ENCODE assay signal across 1 cellular context in genomic region chr2:9206991-9207640, GRCh38.
TF ChIP-seq lines count a peak whose summit lies in the region.

No MANE protein-coding gene starts in this region.

TF ChIP-seq in HepG2, 621 proteins besides CTCF, POLR2A, EP300 and RAD21 (continued from another document and continues in another):
- 0 out of 2 replicates have a peak, but pooled peaks have one; percentile 18 for TF ChIP-seq ZNF710 (CRISPR knock-in tag; IDR thresholded peaks at IDR 0.05; ENCODE audit: borderline replicate concordance)
- peak; percentile 75; the same call in 1 of the 2 replicates for TF ChIP-seq ZNF30 (CRISPR knock-in tag; IDR thresholded peaks at IDR 0.05)
- no peak for TF ChIP-seq CC2D1A (CRISPR knock-in tag; IDR thresholded peaks at IDR 0.05)
- 0 out of 2 replicates have a peak, but pooled peaks have one; percentile 27 for TF ChIP-seq ZNF580 (CRISPR knock-in tag; IDR thresholded peaks at IDR 0.05; ENCODE audit: borderline replicate concordance, low read depth)
- peak; percentile 7; the same call in 1 of the 2 replicates for TF ChIP-seq SAP130 (CRISPR knock-in tag; IDR thresholded peaks at IDR 0.05; ENCODE audit: low read depth)
- TF ChIP-seq XBP1 (CRISPR knock-in tag; IDR thresholded peaks at IDR 0.05), result no peak
- peak; percentile 46; the same call in 1 of the 2 replicates for TF ChIP-seq TAF1 (CRISPR knock-in tag; IDR thresholded peaks at IDR 0.05)
- peak; percentile 38; the same call in 1 of the 2 replicates for TF ChIP-seq KDM5A (IDR thresholded peaks at IDR 0.05; ENCODE audit: borderline replicate concordance, low read length)
- 0 out of 2 replicates have a peak, but pooled peaks have one; percentile 36 for TF ChIP-seq ZNF704 (CRISPR knock-in tag; IDR thresholded peaks at IDR 0.05; ENCODE audit: borderline replicate concordance)
- no peak for TF ChIP-seq ATF3 (CRISPR knock-in tag; IDR thresholded peaks at IDR 0.05)
- peak; percentile 41 for TF ChIP-seq BCL6 (CRISPR knock-in tag; IDR thresholded peaks at IDR 0.05)
- TF ChIP-seq DBP (CRISPR knock-in tag; IDR thresholded peaks at IDR 0.05; ENCODE audit: not compliant biosample characterization), result peak; percentile 1
- TF ChIP-seq ETS1 (CRISPR knock-in tag; IDR thresholded peaks at IDR 0.05), result 0 out of 2 replicates have a peak, but pooled peaks have one; percentile 54
- TF ChIP-seq ZNF780A (CRISPR knock-in tag; IDR thresholded peaks at IDR 0.05), result no peak
- peak; percentile 59; the same call in 1 of the 2 replicates for TF ChIP-seq ZBTB38 (CRISPR knock-in tag; IDR thresholded peaks at IDR 0.05)
- TF ChIP-seq NFYC (CRISPR knock-in tag; IDR thresholded peaks at IDR 0.05), result no peak
- TF ChIP-seq RCOR2 (CRISPR knock-in tag; IDR thresholded peaks at IDR 0.05), result no peak
- no peak for TF ChIP-seq THRA (CRISPR knock-in tag; IDR thresholded peaks at IDR 0.05; ENCODE audit: borderline replicate concordance)
- peak; percentile 20; the same call in 1 of the 2 replicates for TF ChIP-seq ZNF205 (CRISPR knock-in tag; IDR thresholded peaks at IDR 0.05)
- TF ChIP-seq AFF4 (CRISPR knock-in tag; IDR thresholded peaks at IDR 0.05), result 0 out of 2 replicates have a peak, but pooled peaks have one; percentile 4
- 0 out of 2 replicates have a peak, but pooled peaks have one; percentile 20 for TF ChIP-seq ZNF776 (CRISPR knock-in tag; IDR thresholded peaks at IDR 0.05)
- TF ChIP-seq RNF2 (conservative IDR thresholded peaks at IDR 0.05; ENCODE audit: low read depth), result 0 out of 2 replicates have a peak, but pooled peaks have one; percentile 15
- TF ChIP-seq RFX3 (CRISPR knock-in tag; IDR thresholded peaks at IDR 0.05), result no peak
- TF ChIP-seq MYPOP (CRISPR knock-in tag; IDR thresholded peaks at IDR 0.05), result 0 out of 2 replicates have a peak, but pooled peaks have one; percentile 32
- TF ChIP-seq HOXD1 (CRISPR knock-in tag; IDR thresholded peaks at IDR 0.05), result 0 out of 2 replicates have a peak, but pooled peaks have one; percentile 50
- peak; percentile 87; the same call in 1 of the 2 replicates for TF ChIP-seq ZNF546 (CRISPR knock-in tag; conservative IDR thresholded peaks at IDR 0.05)
- peak; percentile 52; the same call in 1 of the 2 replicates for TF ChIP-seq UBTF (CRISPR knock-in tag; IDR thresholded peaks at IDR 0.05)
- 0 out of 2 replicates have a peak, but pooled peaks have one; percentile 38 for TF ChIP-seq ZNF878 (CRISPR knock-in tag; IDR thresholded peaks at IDR 0.05)
- TF ChIP-seq ZZZ3 (CRISPR knock-in tag; IDR thresholded peaks at IDR 0.05; ENCODE audit: borderline replicate concordance), result no peak
- TF ChIP-seq ETV5 (CRISPR knock-in tag; IDR thresholded peaks at IDR 0.05; ENCODE audit: borderline replicate concordance), result no peak
- no peak for TF ChIP-seq ZBTB44 (CRISPR knock-in tag; IDR thresholded peaks at IDR 0.05)
- no peak for TF ChIP-seq TIGD3 (CRISPR knock-in tag; IDR thresholded peaks at IDR 0.05; ENCODE audit: borderline replicate concordance)
- no peak for TF ChIP-seq KAT2B (IDR thresholded peaks at IDR 0.05; ENCODE audit: borderline replicate concordance, low read depth, low read length)
- no peak for TF ChIP-seq ZNF773 (CRISPR knock-in tag; IDR thresholded peaks at IDR 0.05; ENCODE audit: borderline replicate concordance)
- TF ChIP-seq REL (CRISPR knock-in tag; conservative IDR thresholded peaks at IDR 0.05), result peak; percentile 80; the same call in 1 of the 2 replicates
- peak; percentile 30; the same call in 1 of the 2 replicates for TF ChIP-seq ZNF768 (CRISPR knock-in tag; IDR thresholded peaks at IDR 0.05)
- TF ChIP-seq ISX (CRISPR knock-in tag; conservative IDR thresholded peaks at IDR 0.05), result no peak; the same call in 1 of the 2 replicates
- TF ChIP-seq ZNF138 (CRISPR knock-in tag; IDR thresholded peaks at IDR 0.05; ENCODE audit: low read depth), result no peak; the same call in 1 of the 2 replicates
- TF ChIP-seq TBX2 (CRISPR knock-in tag; IDR thresholded peaks at IDR 0.05; ENCODE audit: borderline replicate concordance), result 0 out of 2 replicates have a peak, but pooled peaks have one; percentile 40
- TF ChIP-seq ZNF230 (CRISPR knock-in tag; IDR thresholded peaks at IDR 0.05), result 0 out of 2 replicates have a peak, but pooled peaks have one; percentile 28
- TF ChIP-seq ZBTB42 (CRISPR knock-in tag; IDR thresholded peaks at IDR 0.05), result no peak
- TF ChIP-seq ZNF552 (CRISPR knock-in tag; IDR thresholded peaks at IDR 0.05; ENCODE audit: borderline replicate concordance), result no peak
- no peak for TF ChIP-seq ZNF607 (CRISPR knock-in tag; IDR thresholded peaks at IDR 0.05; ENCODE audit: borderline replicate concordance)
